Comparison of ENCODE assay signal across 1 cellular context in genomic region chr7:139571190-139571589, GRCh38.
TF ChIP-seq lines count a peak whose summit lies in the region.

No MANE protein-coding gene starts in this region.

TF ChIP-seq in GM23338, 12 proteins besides CTCF, POLR2A, EP300 and RAD21 (continued from another document):
- TF ChIP-seq ZNF462 (CRISPR knock-in tag; IDR thresholded peaks at IDR 0.05) (no peak), EZH2phosphoT487 (IDR thresholded peaks at IDR 0.05; ENCODE audit: unreplicated experiment) (no peak), EZH2 (IDR thresholded peaks at IDR 0.05; ENCODE audit: low read depth, unreplicated experiment) (no peak)
- TF ChIP-seq, protein P1, sequence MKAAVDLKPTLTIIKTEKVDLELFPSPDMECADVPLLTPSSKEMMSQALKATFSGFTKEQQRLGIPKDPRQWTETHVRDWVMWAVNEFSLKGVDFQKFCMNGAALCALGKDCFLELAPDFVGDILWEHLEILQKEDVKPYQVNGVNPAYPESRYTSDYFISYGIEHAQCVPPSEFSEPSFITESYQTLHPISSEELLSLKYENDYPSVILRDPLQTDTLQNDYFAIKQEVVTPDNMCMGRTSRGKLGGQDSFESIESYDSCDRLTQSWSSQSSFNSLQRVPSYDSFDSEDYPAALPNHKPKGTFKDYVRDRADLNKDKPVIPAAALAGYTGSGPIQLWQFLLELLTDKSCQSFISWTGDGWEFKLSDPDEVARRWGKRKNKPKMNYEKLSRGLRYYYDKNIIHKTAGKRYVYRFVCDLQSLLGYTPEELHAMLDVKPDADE (IDR thresholded peaks at IDR 0.05) = no peak
